In the genomic region with DNA sequence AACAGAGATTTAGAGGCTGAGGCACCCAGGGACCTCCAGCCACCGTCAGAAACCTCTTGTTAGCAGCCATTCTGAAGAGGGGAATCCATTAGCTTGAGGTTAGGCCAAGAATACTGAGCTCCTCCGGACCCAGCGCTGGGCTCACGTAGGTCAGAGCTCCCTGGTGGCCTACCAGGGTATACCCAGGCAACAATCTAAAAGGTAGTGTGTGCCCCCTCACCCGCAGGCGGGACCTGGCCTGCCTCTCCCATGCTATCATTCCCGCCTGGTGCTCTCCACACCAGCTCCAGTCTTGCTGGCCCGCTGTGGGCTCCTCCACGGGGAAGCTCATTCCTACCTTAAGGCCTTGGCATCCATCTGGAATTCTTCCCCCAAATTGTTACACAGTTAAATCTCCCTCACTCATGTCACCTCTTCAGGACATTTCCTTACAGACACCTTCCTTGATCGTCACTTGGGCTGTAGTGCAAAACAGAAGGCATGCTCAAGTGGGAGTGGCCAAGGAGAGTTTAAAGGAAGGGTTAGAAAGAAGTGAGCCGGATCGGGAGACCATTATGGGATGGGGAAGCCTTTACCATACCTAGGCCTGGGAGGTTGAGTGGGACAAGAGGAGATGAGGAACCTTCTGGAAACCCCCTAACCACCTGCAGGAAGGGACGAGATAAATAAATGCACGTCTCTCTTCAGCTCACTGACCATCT, we compare ENCODE assay signal across 10 cellular contexts.
DNase-seq lines count a peak whose midpoint lies in the region; ATAC-seq, FAIRE-seq and TF ChIP-seq lines count a peak whose summit lies in the region.
"Had no signal": no experiment of that assay in that cellular context is flagged by ENCODE, and none has a peak within 500 bp of the region (broad histone marks: within the 10 kb centered on the region; RNA-seq: fewer than 3 reads in every experiment).

No MANE protein-coding gene starts in this region.

- no peak for FAIRE-seq in astrocyte (lab: Jason Lieb, UNC)

- H3K9me3 ChIP-seq in A673 (ENCODE audit: low read depth, low read length, poor library complexity, severe bottlenecking) (no peaks in the 10 kb centered on the region), HCT116 (ENCODE audit: control insufficient read depth in 1 of 2, insufficient read depth in 1 of 2, low read depth in 1 of 2, low read length in 2 of 2) (no peaks in the 10 kb centered on the region), astrocyte (ENCODE audit: insufficient read depth, low read depth, low read length) (no peaks in the 10 kb centered on the region), muscle layer of colon (ENCODE audit: low read length) (no peaks in the 10 kb centered on the region), T-helper 17 cell (ENCODE audit: control insufficient read depth, low read length, poor library complexity, severe bottlenecking) (no peaks in the 10 kb centered on the region)

- H3K4me1 Mint-ChIP-seq in astrocyte (ENCODE audit: low read depth, unreplicated experiment) (peaks cover 7% of the 10 kb centered on the region), T-helper 17 cell (peaks cover 3% of the 10 kb centered on the region)
- H3K4me1 Mint-ChIP-seq: IgD-negative memory B cell, memory B cell had no signal

- H3K27ac Mint-ChIP-seq in astrocyte (ENCODE audit: unreplicated experiment) = no peak overlapping the region
- H3K27ac Mint-ChIP-seq in T-helper 17 cell = no peak overlapping the region
- H3K27ac Mint-ChIP-seq: IgD-negative memory B cell, memory B cell had no signal

- H3K27me3 ChIP-seq in A673 (replicated peaks; ENCODE audit: insufficient read depth, low read depth, low read length, poor library complexity) (peaks cover 34% of the 10 kb centered on the region), HCT116 (ENCODE audit: insufficient read depth, low read length) (no peaks in the 10 kb centered on the region), astrocyte (ENCODE audit: insufficient read depth, low read length) (peaks cover 30% of the 10 kb centered on the region), muscle layer of colon (ENCODE audit: control insufficient read depth in 1 of 2, insufficient read depth in 2 of 2, low read length in 2 of 2) (no peaks in the 10 kb centered on the region)

- H3K27me3 Mint-ChIP-seq in astrocyte (ENCODE audit: low read depth, unreplicated experiment) = peaks cover 25% of the 10 kb centered on the region
- H3K27me3 Mint-ChIP-seq in T-helper 17 cell = peaks cover 43% of the 10 kb centered on the region

- BruUV-seq in A673 (replicated peaks; lab: Mats Ljungman, UMichigan) = no TSS peak
- BruUV-seq in HCT116 (replicated peaks; lab: Mats Ljungman, UMichigan) = no TSS peak

- H3K4me2 ChIP-seq in HCT116 (ENCODE audit: low read length) (peak overlapping the region; percentile 88), astrocyte (ENCODE audit: low read length) (no peak overlapping the region)

- H3K36me3 Mint-ChIP-seq in astrocyte (ENCODE audit: low read depth, unreplicated experiment) = no peaks in the 10 kb centered on the region
- no peaks in the 10 kb centered on the region for H3K36me3 Mint-ChIP-seq in T-helper 17 cell (ENCODE audit: low read depth)
- H3K36me3 Mint-ChIP-seq: memory B cell had no signal

- RAD21 ChIA-PET in HCT116 (lab: Charles Lee; ENCODE audit: low non-redundant PET in 1 of 2, low total read pairs in 2 of 2, uncharacterized antibody in 2 of 2, unreplicated experiment in 2 of 2) = interaction anchor here in 1 of 2 experiments (0.6 kb wide), 1 partner anchor 304 kb away, joined by 4 read pairs; no protein-coding TSS in a partner anchor

- H2AFZ ChIP-seq in HCT116 (ENCODE audit: low read depth, low read length, poor library complexity, severe bottlenecking) (peak overlapping the region; percentile 82), astrocyte (ENCODE audit: low read depth, low read length) (no peak overlapping the region)

- no peak overlapping the region for H3K9ac ChIP-seq in HCT116 (ENCODE audit: low read length)
- H3K9ac ChIP-seq in astrocyte (ENCODE audit: low read length) = no peak overlapping the region
- H3K9ac ChIP-seq in muscle layer of colon (ENCODE audit: low read length) = no peak overlapping the region

- TF ChIP-seq CTCF in A673 (conservative IDR thresholded peaks at IDR 0.05; ENCODE audit: low read depth, low read length) = no peak
- TF ChIP-seq CTCF in HCT116 (IDR thresholded peaks at IDR 0.05 in 2 of 3, conservative IDR thresholded peaks at IDR 0.05 in 1 of 3; ENCODE audit: borderline replicate concordance in 1 of 3, insufficient read depth in 1 of 3, low read depth in 2 of 3, low read length in 2 of 3) = peak in 2 of 3 experiments; percentile 28 to 45; a peak in 4 of 6 replicates
- TF ChIP-seq CTCF in astrocyte (IDR thresholded peaks at IDR 0.05; ENCODE audit: insufficient read depth, low read depth, low read length) = no peak

- H3K27ac ChIP-seq in A673 (ENCODE audit: low read depth, low read length, poor library complexity, severe bottlenecking) = no peak overlapping the region
- H3K27ac ChIP-seq in HCT116 (ENCODE audit: low read depth, low read length) = no peak overlapping the region
- H3K27ac ChIP-seq in astrocyte (ENCODE audit: low read depth, low read length) = no peak overlapping the region
- peak overlapping the region; percentile 12 for H3K27ac ChIP-seq in muscle layer of colon (ENCODE audit: low read depth, low read length)

- H3K79me2 ChIP-seq in HCT116 (ENCODE audit: insufficient read depth, low read length) = no peaks in the 10 kb centered on the region
- H3K79me2 ChIP-seq in astrocyte (ENCODE audit: insufficient read depth, low read length) = no peaks in the 10 kb centered on the region

- peak; percentile 9 for DNase-seq in A673 (ENCODE audit: low spot score)
- no peak for DNase-seq in HCT116 (ENCODE audit: low read depth, low spot score)
- DNase-seq in astrocyte (ENCODE audit: low read depth) = no peak
- DNase-seq in AML-193 (lab: John Stamatoyannopoulos, UW) = no peak
- no peak for DNase-seq in NCI-H2081 treated with DMSO at 0.1 percent for 48 hours (lab: John Stamatoyannopoulos, UW)
- no peak for DNase-seq in T-helper 1 cell
- DNase-seq in T-helper 17 cell = no peak

- no peaks in the 10 kb centered on the region for H3K9me2 ChIP-seq in HCT116 (ENCODE audit: insufficient read depth)

- H3K36me3 ChIP-seq in A673 (ENCODE audit: insufficient read depth, low read length, poor library complexity, severe bottlenecking) (no peaks in the 10 kb centered on the region), HCT116 (ENCODE audit: control insufficient read depth in 1 of 2, insufficient read depth in 2 of 2, low read length in 2 of 2) (no peaks in the 10 kb centered on the region), astrocyte (ENCODE audit: insufficient read depth, low read length) (no peaks in the 10 kb centered on the region), muscle layer of colon (ENCODE audit: insufficient read depth, low read length) (no peaks in the 10 kb centered on the region)

- H3K4me1 ChIP-seq in A673 (ENCODE audit: insufficient read depth, low read length, poor library complexity, severe bottlenecking) = no peaks in the 10 kb centered on the region
- peaks cover 8 to 26% of the 10 kb centered on the region in 2 experiments; a peak in 3 of 4 replicates for H3K4me1 ChIP-seq in HCT116 (ENCODE audit: control insufficient read depth in 1 of 2, insufficient read depth in 2 of 2, low read length in 2 of 2)
- H3K4me1 ChIP-seq in astrocyte (ENCODE audit: insufficient read depth, low read length) = peaks cover 12% of the 10 kb centered on the region
- H3K4me1 ChIP-seq in muscle layer of colon (ENCODE audit: insufficient read depth, low read length) = peaks cover 17% of the 10 kb centered on the region

- no peak overlapping the region for H3K4me3 ChIP-seq in A673 (ENCODE audit: low read depth, low read length, poor library complexity, severe bottlenecking)
- peak overlapping the region in 1 of 2 experiments; percentile 73; a peak in 1 of 4 replicates for H3K4me3 ChIP-seq in HCT116 (replicated peaks in 1 of 2; ENCODE audit: low read depth in 1 of 2, low read length in 2 of 2)
- H3K4me3 ChIP-seq in astrocyte (ENCODE audit: insufficient read depth, low read depth, low read length) = no peak overlapping the region
- no peak overlapping the region for H3K4me3 ChIP-seq in muscle layer of colon (ENCODE audit: low read depth in 1 of 2, low read length in 2 of 2)

- H3K9me3 Mint-ChIP-seq in astrocyte (ENCODE audit: unreplicated experiment) = no peaks in the 10 kb centered on the region

- POLR2A ChIA-PET in A673 (lab: Charles Lee; ENCODE audit: low non-redundant PET) = no interaction called here
- POLR2A ChIA-PET in HCT116 (lab: Charles Lee) = no interaction called here

- CTCF ChIA-PET in A673 (lab: Charles Lee) (no interaction called here), HCT116 (lab: Charles Lee) (interaction anchor here (0.7 to 1.5 kb wide), 2 partner anchors 78 to 303 kb away, joined by 3 to 6 read pairs; no protein-coding TSS in a partner anchor)

- ATAC-seq in HCT116 = peak; percentile 57
- no peak for ATAC-seq in T-helper 17 cell

- H4K20me1 ChIP-seq in HCT116 (ENCODE audit: insufficient read depth) (no peaks in the 10 kb centered on the region), astrocyte (ENCODE audit: insufficient read depth, low read length) (no peaks in the 10 kb centered on the region)

- no peak for TF ChIP-seq POLR2A in HCT116 (IDR thresholded peaks at IDR 0.05; ENCODE audit: borderline replicate concordance, extremely low read depth, insufficient read depth, insufficient read length)

- intact Hi-C loops in A673 (cut with micrococcal nuclease; ENCODE audit: unreplicated experiment) (no loop called here), HCT116 (cut with micrococcal nuclease) (no loop called here)

- peak overlapping the region; percentile 67 for H3K4me3 Mint-ChIP-seq in astrocyte (ENCODE audit: unreplicated experiment)
- no peak overlapping the region for H3K4me3 Mint-ChIP-seq in T-helper 17 cell

- no peak for TF ChIP-seq RAD21 in HCT116 (IDR thresholded peaks at IDR 0.05; ENCODE audit: low read depth)

Comparison
In these comparisons a context has a peak if more than half of its experiments do, and no peak if none do; other contexts are left out.
1. CTCF ChIP-seq: peak in HCT116 (2 of 3); none in A673 (single experiment) and astrocyte (single experiment).